In the genomic region with DNA sequence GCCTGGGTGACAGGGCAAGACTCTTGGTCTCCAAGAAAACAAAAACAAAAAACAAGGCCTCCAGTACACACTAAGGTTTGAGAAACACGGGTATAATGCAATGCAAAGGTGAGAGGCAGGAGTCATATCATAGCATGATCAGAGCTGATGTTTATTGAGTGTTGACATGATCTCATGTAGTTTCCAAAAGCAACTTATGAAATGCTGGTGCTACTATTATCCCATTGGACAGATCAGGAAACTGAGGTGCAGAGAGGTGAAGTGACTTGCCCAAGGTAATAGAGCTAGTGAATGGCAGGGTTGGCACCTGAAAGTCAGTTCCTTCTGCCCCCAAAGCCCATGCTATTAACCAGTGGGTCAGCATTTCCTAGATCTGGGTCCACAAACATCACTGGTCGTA, we compare ENCODE assay signal across 34 cellular contexts. TPM values are rescaled to one million over a fixed set of nuclear protein-coding genes. Genes with fewer than 3 reads are reported as not detected.
"Had no signal": no experiment of that assay in that cellular context is flagged by ENCODE, and none has a peak within 500 bp of the region (broad histone marks: within the 10 kb centered on the region; RNA-seq: fewer than 3 reads in every experiment).

No MANE protein-coding gene starts in this region.

- H3K4me3 Mint-ChIP-seq: neural crest cell; T-helper 1 cell treated with Interleukin-12 subunit alpha and Interleukin-12 subunit beta and Interleukin-4 antibody, amounts not matched to agents 30 μg/mL and 1 μg/mL, for 36 hours; type B pancreatic cell had no signal

- FAIRE-seq: bronchial epithelial cell, pancreas, TTC549 had no signal

- H3K4me3 ChIP-seq: coronary artery, dorsolateral prefrontal cortex, gastrocnemius medialis, left ventricle myocardium inferior, lung, mucosa of descending colon, pancreas, psoas muscle, thoracic aorta, uterus had no signal

- H3K9me3 ChIP-seq: gastrocnemius medialis, left ventricle myocardium inferior, mucosa of descending colon, pancreas, psoas muscle, thoracic aorta, uterus had no signal

- H3K27ac ChIP-seq: coronary artery, dorsolateral prefrontal cortex, gastrocnemius medialis, left ventricle myocardium inferior, pancreas, psoas muscle, thoracic aorta, uterus, VCaP had no signal

- H3K4me1 ChIP-seq: gastrocnemius medialis, left ventricle myocardium inferior, pancreas, psoas muscle, uterus had no signal

- DNase-seq: activated CD4-positive, alpha-beta T cell treated with anti-CD3 and anti-CD28 coated beads for 1 hour; activated CD4-positive, alpha-beta T cell treated with anti-CD3 and anti-CD28 coated beads, Interleukin-2, amount 50 U/mL, for 1 hour; activated CD8-positive, alpha-beta memory T cell treated with anti-CD3 and anti-CD28 coated beads for 24 hours; activated gamma-delta T cell; activated naive CD4-positive, alpha-beta T cell treated with anti-CD3 and anti-CD28 coated beads, Interleukin-2, amount 50 U/mL, for 16 hours; anterior cingulate cortex; cerebellar nuclear complex; effector memory CD4-positive, alpha-beta T cell; erythroblast; gastrocnemius medialis; glutamatergic neuron; islet precursor cell; left ventricle myocardium inferior; mesendoderm; nucleus accumbens; psoas muscle; stimulated activated CD4-positive, alpha-beta T cell treated with anti-CD3 and anti-CD28 coated beads, Interleukin-2, amount 100 ng/mL, for 48 hours; stimulated activated naive CD8-positive, alpha-beta T cell treated with anti-CD3 and anti-CD28 coated beads, Interleukin-15, Interleukin-2, amounts not matched to agents 100 U/mL and 50 U/mL, for 24 hours; SW 1271; T-helper 9 cell; uterus had no signal

- H3K4me1 Mint-ChIP-seq: neural crest cell had no signal

- H3K9me3 Mint-ChIP-seq: neural crest cell; T-helper 1 cell treated with Interleukin-12 subunit alpha and Interleukin-12 subunit beta and Interleukin-4 antibody, amounts not matched to agents 30 μg/mL and 1 μg/mL, for 36 hours; type B pancreatic cell had no signal

- ATAC-seq: gastrocnemius medialis; mucosa of descending colon; pancreas; psoas muscle; stimulated activated naive CD8-positive, alpha-beta T cell treated with anti-CD3 and anti-CD28 coated beads, Interleukin-15, Interleukin-2, amounts not matched to agents 100 U/mL and 50 U/mL, for 24 hours had no signal

- H3K27me3 ChIP-seq: dorsolateral prefrontal cortex, gastrocnemius medialis, pancreas, uterus had no signal

- H3K36me3 ChIP-seq: uterus had no signal

- H3K27ac Mint-ChIP-seq: T-helper 1 cell treated with Interleukin-12 subunit alpha and Interleukin-12 subunit beta and Interleukin-4 antibody, amounts not matched to agents 30 μg/mL and 1 μg/mL, for 36 hours; type B pancreatic cell had no signal

- H3K27me3 Mint-ChIP-seq: type B pancreatic cell had no signal

RNA-seq across cellular contexts. Expression of a gene that starts 3.1 kb away (rescaled TPM):
- total RNA-seq: bronchial epithelial cell, gastrocnemius medialis, left ventricle myocardium inferior, lung, myocyte, pancreas, thoracic aorta had no signal
- polyA plus RNA-seq: pancreas had no signal

RNA-seq across cellular contexts. Expression of a gene that starts 19.2 kb away (rescaled TPM):
- total RNA-seq: bronchial epithelial cell, myocyte had no signal

RNA-seq across cellular contexts. Expression of a gene that starts 31.4 kb away (rescaled TPM):
- total RNA-seq: bronchial epithelial cell, gastrocnemius medialis, left ventricle myocardium inferior, mucosa of descending colon, myocyte, neural crest cell, psoas muscle, uterus had no signal
